8 cellular contexts compared by ENCODE assay signal in genomic region chr11:75562048-75562835, GRCh38. TPM values are rescaled to one million over a fixed set of nuclear protein-coding genes. Genes with fewer than 3 reads are reported as not detected.
DNase-seq lines count a peak whose midpoint lies in the region; ATAC-seq and TF ChIP-seq lines count a peak whose summit lies in the region.

TSS of gene SERPINH1 (plus strand) at chr11:75562253. CDS start at chr11:75566350, 4,097 bp downstream.

- H3K9me3 ChIP-seq in naive thymus-derived CD4-positive, alpha-beta T cell (ENCODE audit: control insufficient read depth in 2 of 3, low read length in 3 of 3), result no peaks in the 10 kb centered on the region

- DNase-seq in COLO668 (lab: John Stamatoyannopoulos, UW; ENCODE audit: unreplicated experiment), result peak; percentile 70
- DNase-seq in HuH-7 (ENCODE audit: low spot score), result peak; percentile 98
- DNase-seq in RWPE1 (ENCODE audit: low spot score), result peak; percentile 94
- DNase-seq in fibroblast of mammary gland (ENCODE audit: low read depth), result peak; percentile 82
- DNase-seq in naive thymus-derived CD4-positive, alpha-beta T cell, result peak; percentile 29 to 73 (median 45)
- peak; percentile 60 to 79 for DNase-seq in stimulated activated naive CD8-positive, alpha-beta T cell treated with anti-CD3 and anti-CD28 coated beads, Interleukin-15, amount 100 ng/mL, for 72 hours

- H3K36me3 ChIP-seq in naive thymus-derived CD4-positive, alpha-beta T cell (ENCODE audit: control insufficient read depth in 2 of 3, insufficient read depth in 3 of 3, low read length in 3 of 3), result peaks cover 0 to 13% (median 0%) of the 10 kb centered on the region in 3 experiments

- peaks cover 15 to 22% of the 10 kb centered on the region in 2 donors for H3K4me1 ChIP-seq in naive thymus-derived CD4-positive, alpha-beta T cell (ENCODE audit: control insufficient read depth in 2 of 2, insufficient read depth in 2 of 2, low read length in 2 of 2)

- ATAC-seq in GM21423 (IDR thresholded peaks at IDR 0.05; ENCODE audit: unreplicated experiment), result peak; percentile 77
- peak; percentile 98 for ATAC-seq in activated T-helper 17 cell treated with anti-CD3 and anti-CD28 coated beads, Interleukin-2, amount 50 U/mL, for 72 hours (replicated peaks)
- ATAC-seq in naive thymus-derived CD4-positive, alpha-beta T cell, result peak; percentile 80
- peak; percentile 90 for ATAC-seq in stimulated activated naive CD8-positive, alpha-beta T cell treated with anti-CD3 and anti-CD28 coated beads, Interleukin-15, amount 100 ng/mL, for 72 hours

- H3K9me3 Mint-ChIP-seq in activated T-helper 17 cell treated with anti-CD3 and anti-CD28 coated beads, Interleukin-2, amount 50 U/mL, for 72 hours, result no peaks in the 10 kb centered on the region
- no peaks in the 10 kb centered on the region for H3K9me3 Mint-ChIP-seq in naive thymus-derived CD4-positive, alpha-beta T cell
- no peaks in the 10 kb centered on the region for H3K9me3 Mint-ChIP-seq in stimulated activated naive CD8-positive, alpha-beta T cell treated with anti-CD3 and anti-CD28 coated beads, Interleukin-15, amount 100 ng/mL, for 72 hours

- peak within 1 kb of the TSS; percentile 97 for H3K27ac Mint-ChIP-seq in activated T-helper 17 cell treated with anti-CD3 and anti-CD28 coated beads, Interleukin-2, amount 50 U/mL, for 72 hours
- H3K27ac Mint-ChIP-seq in naive thymus-derived CD4-positive, alpha-beta T cell, result peak within 1 kb of the TSS; percentile 87 to 97 (median 95)
- peak within 1 kb of the TSS; percentile 92 to 97 for H3K27ac Mint-ChIP-seq in stimulated activated naive CD8-positive, alpha-beta T cell treated with anti-CD3 and anti-CD28 coated beads, Interleukin-15, amount 100 ng/mL, for 72 hours

- no peaks in the 10 kb centered on the region for H3K27me3 Mint-ChIP-seq in activated T-helper 17 cell treated with anti-CD3 and anti-CD28 coated beads, Interleukin-2, amount 50 U/mL, for 72 hours
- peaks cover 0 to under 1% (median 0%) of the 10 kb centered on the region in 5 donors for H3K27me3 Mint-ChIP-seq in naive thymus-derived CD4-positive, alpha-beta T cell
- no peaks in the 10 kb centered on the region for H3K27me3 Mint-ChIP-seq in stimulated activated naive CD8-positive, alpha-beta T cell treated with anti-CD3 and anti-CD28 coated beads, Interleukin-15, amount 100 ng/mL, for 72 hours

- TF ChIP-seq CTCF in RWPE1 (conservative IDR thresholded peaks at IDR 0.05; ENCODE audit: low read depth) (no peak), fibroblast of mammary gland (conservative IDR thresholded peaks at IDR 0.05; ENCODE audit: control insufficient read depth, insufficient read depth, low read depth, low read length) (no peak)

- peak within 1 kb of the TSS; percentile 99 for H3K4me3 ChIP-seq in fibroblast of mammary gland (ENCODE audit: control insufficient read depth, low read depth, low read length)
- H3K4me3 ChIP-seq in naive thymus-derived CD4-positive, alpha-beta T cell (ENCODE audit: low read length), result peak within 1 kb of the TSS; percentile 91

- H3K27ac ChIP-seq in RWPE1, result peak within 1 kb of the TSS; percentile 97
- peak within 1 kb of the TSS; percentile 86 for H3K27ac ChIP-seq in naive thymus-derived CD4-positive, alpha-beta T cell (ENCODE audit: low read depth, low read length)

- H3K27me3 ChIP-seq in naive thymus-derived CD4-positive, alpha-beta T cell (ENCODE audit: control insufficient read depth in 2 of 2, insufficient read depth in 2 of 2, low read length in 2 of 2), result no peaks in the 10 kb centered on the region

- intact Hi-C loops in naive thymus-derived CD4-positive, alpha-beta T cell (cut with micrococcal nuclease), result loop anchor here in 1 of 2 donors (1.0 to 10.0 kb wide), 5 partner anchors 21 to 1167 kb away; partner anchors contain the start of genes PGM2L1 and UVRAG

- CTCF ChIA-PET in RWPE1 (lab: Yijun Ruan, JAX), result interaction anchor here (0.5 kb wide), 1 partner anchor 860 kb away, joined by 4 read pairs; no protein-coding TSS in a partner anchor
- CTCF ChIA-PET in naive thymus-derived CD4-positive, alpha-beta T cell (lab: Charles Lee), result interaction anchor here (0.6 to 1.0 kb wide), 3 partner anchors 11 to 158 kb away, joined by 3 to 4 read pairs (median 3); no protein-coding TSS in a partner anchor

- peak within 1 kb of the TSS; percentile 92 for H3K4me3 Mint-ChIP-seq in activated T-helper 17 cell treated with anti-CD3 and anti-CD28 coated beads, Interleukin-2, amount 50 U/mL, for 72 hours
- peak within 1 kb of the TSS; percentile 94 to 99 (median 99) for H3K4me3 Mint-ChIP-seq in naive thymus-derived CD4-positive, alpha-beta T cell
- peak within 1 kb of the TSS; percentile 90 to 92 for H3K4me3 Mint-ChIP-seq in stimulated activated naive CD8-positive, alpha-beta T cell treated with anti-CD3 and anti-CD28 coated beads, Interleukin-15, amount 100 ng/mL, for 72 hours

- H3K4me1 Mint-ChIP-seq in activated T-helper 17 cell treated with anti-CD3 and anti-CD28 coated beads, Interleukin-2, amount 50 U/mL, for 72 hours, result no peaks in the 10 kb centered on the region
- H3K4me1 Mint-ChIP-seq in naive thymus-derived CD4-positive, alpha-beta T cell, result peaks cover 18 to 46% (median 32%) of the 10 kb centered on the region in 7 donors
- H3K4me1 Mint-ChIP-seq in stimulated activated naive CD8-positive, alpha-beta T cell treated with anti-CD3 and anti-CD28 coated beads, Interleukin-15, amount 100 ng/mL, for 72 hours, result peaks cover 51% of the 10 kb centered on the region

- no peaks in the 10 kb centered on the region for H3K36me3 Mint-ChIP-seq in activated T-helper 17 cell treated with anti-CD3 and anti-CD28 coated beads, Interleukin-2, amount 50 U/mL, for 72 hours (ENCODE audit: low read depth)
- H3K36me3 Mint-ChIP-seq in naive thymus-derived CD4-positive, alpha-beta T cell, result no peaks in the 10 kb centered on the region

- POLR2A ChIA-PET in RWPE1 (lab: Yijun Ruan, JAX; ENCODE audit: low non-redundant PET), result interaction anchor here (1.3 kb wide), 1 partner anchor 8 kb away, joined by 8 read pairs; no protein-coding TSS in a partner anchor
- POLR2A ChIA-PET in naive thymus-derived CD4-positive, alpha-beta T cell (lab: Charles Lee), result interaction anchor here (0.8 to 1.4 kb wide), 3 partner anchors 13 to 93 kb away, joined by 3 to 4 read pairs (median 3); no protein-coding TSS in a partner anchor

RNA-seq across cellular contexts. Expression of gene SERPINH1, which starts in this region (rescaled TPM):
- 10 to 100 TPM in 1 of 2 donors, 1 to 10 TPM in 1; 8.8 to 10.2 TPM for total RNA-seq in activated T-helper 17 cell treated with anti-CD3 and anti-CD28 coated beads, Interleukin-2, amount 50 U/mL, for 72 hours
- 10 to 100 TPM in 3 of 5 experiments, 1 to 10 TPM in 2; 5.1 to 19.9 (median 13.2) TPM for total RNA-seq in naive thymus-derived CD4-positive, alpha-beta T cell
- 1 to 10 TPM; 2.9 to 7.8 TPM for polyA plus RNA-seq in naive thymus-derived CD4-positive, alpha-beta T cell

Comparison
In these comparisons a context has a peak if more than half of its experiments do, and no peak if none do; other contexts are left out.
1. Peak in every context shown above with its lines: DNase-seq, ATAC-seq, H3K4me3 ChIP-seq and H3K27ac ChIP-seq.
2. DNase-seq: peak in every context shown above with its lines; median percentile 98 in HuH-7; 94 in RWPE1; 82 in fibroblast of mammary gland; 70 in COLO668; 70 in stimulated activated naive CD8-positive, alpha-beta T cell treated with anti-CD3 and anti-CD28 coated beads, Interleukin-15, amount 100 ng/mL, for 72 hours; 45 in naive thymus-derived CD4-positive, alpha-beta T cell.